Comparison of ENCODE assay signal across 1 cellular context in genomic region chr15:85750319-85750806, GRCh38.
TF ChIP-seq lines count a peak whose summit lies in the region.

No MANE protein-coding gene starts in this region.

TF ChIP-seq in GM23338, 12 proteins besides CTCF, POLR2A, EP300 and RAD21 (continued from another document):
- TF ChIP-seq EZH2 (IDR thresholded peaks at IDR 0.05; ENCODE audit: low read depth, unreplicated experiment) (no peak), ZNF331 (CRISPR knock-in tag; IDR thresholded peaks at IDR 0.05; ENCODE audit: low read depth) (no peak)
TF ChIP-seq in GM23338: peak in this region for 0.
